In genomic region chr6:74343804-74344203, GRCh38 we compare ENCODE assay signal across 13 cellular contexts.
DNase-seq lines count a peak whose midpoint lies in the region; ATAC-seq and TF ChIP-seq lines count a peak whose summit lies in the region.
"Had no signal": no experiment of that assay in that cellular context is flagged by ENCODE, and none has a peak within 500 bp of the region (broad histone marks: within the 10 kb centered on the region; RNA-seq: fewer than 3 reads in every experiment).

No MANE protein-coding gene starts in this region.

- H3K4me3 Mint-ChIP-seq in natural killer cell = no peak overlapping the region
- H3K4me3 Mint-ChIP-seq: activated naive CD8-positive, alpha-beta T cell treated with anti-CD3 and anti-CD28 coated beads, Interleukin-2, amount 50 U/mL, for 24 hours; B cell; T-helper 1 cell treated with Interleukin-12 subunit alpha and Interleukin-12 subunit beta and Interleukin-4 antibody, amounts not matched to agents 30 μg/mL and 1 μg/mL, for 36 hours had no signal

- no peak overlapping the region for H3K4me3 ChIP-seq in cardiac muscle cell
- H3K4me3 ChIP-seq in heart left ventricle = no peak overlapping the region
- H3K4me3 ChIP-seq in fibroblast of pulmonary artery (replicated peaks; ENCODE audit: low read depth, low read length) = no peak overlapping the region

- WGBS in heart left ventricle, 4 donors = 76 to 81% (median 79%) methylated on average over 3 of the region's 3 CpGs

- no peaks in the 10 kb centered on the region for H3K4me1 ChIP-seq in cardiac muscle cell (ENCODE audit: low read depth)
- H3K4me1 ChIP-seq in heart left ventricle = peaks cover 0 to 9% (median 0%) of the 10 kb centered on the region in 12 donors
- H3K4me1 ChIP-seq: parathyroid adenoma had no signal

- ATAC-seq in heart left ventricle = no peak
- no peak for ATAC-seq in natural killer cell
- no peak for ATAC-seq in GM21528 (IDR thresholded peaks at IDR 0.05; ENCODE audit: low FRiP score, unreplicated experiment)
- ATAC-seq: activated naive CD8-positive, alpha-beta T cell treated with anti-CD3 and anti-CD28 coated beads, Interleukin-2, amount 50 U/mL, for 24 hours had no signal

- DNase-seq in cardiac muscle cell (ENCODE audit: low read depth in 1 of 2, low spot score in 1 of 2) = peak in 1 of 2 donors; percentile 29
- DNase-seq in heart left ventricle = no peak
- DNase-seq in RKO (ENCODE audit: low spot score) = peak; percentile 2
- DNase-seq in fibroblast of pulmonary artery (ENCODE audit: low read depth) = peak; percentile 37
- DNase-seq in natural killer cell = no peak
- no peak for DNase-seq in cerebellar cortex (ENCODE audit: low spot score)
- no peak for DNase-seq in foreskin melanocyte
- DNase-seq: activated naive CD8-positive, alpha-beta T cell treated with anti-CD3 and anti-CD28 coated beads, Interleukin-2, amount 50 U/mL, for 24 hours; NCI-H2227 treated with DMSO at 0.1 percent for 48 hours had no signal

- H3K9me3 ChIP-seq in cardiac muscle cell (ENCODE audit: low read depth) (no peaks in the 10 kb centered on the region), heart left ventricle (peaks cover 0 to 3% (median 0%) of the 10 kb centered on the region in 12 donors)

- peak; percentile 30 for TF ChIP-seq CTCF in cardiac muscle cell (IDR thresholded peaks at IDR 0.05; ENCODE audit: low read depth, low read length)
- TF ChIP-seq CTCF in heart left ventricle (IDR thresholded peaks at IDR 0.05) = peak in 3 of 12 donors; percentile 26
- peak; percentile 36 for TF ChIP-seq CTCF in fibroblast of pulmonary artery (IDR thresholded peaks at IDR 0.05; ENCODE audit: low read length, missing control alignments)
- no peak for TF ChIP-seq CTCF in natural killer cell (IDR thresholded peaks at IDR 0.05)

- no peaks in the 10 kb centered on the region for H3K36me3 Mint-ChIP-seq in natural killer cell

- H3K9me3 Mint-ChIP-seq in natural killer cell = peaks cover 12 to 18% of the 10 kb centered on the region in 2 donors
- H3K9me3 Mint-ChIP-seq: activated naive CD8-positive, alpha-beta T cell treated with anti-CD3 and anti-CD28 coated beads, Interleukin-2, amount 50 U/mL, for 24 hours; T-helper 1 cell treated with Interleukin-12 subunit alpha and Interleukin-12 subunit beta and Interleukin-4 antibody, amounts not matched to agents 30 μg/mL and 1 μg/mL, for 36 hours had no signal

- H3K27ac ChIP-seq in cardiac muscle cell = no peak overlapping the region
- no peak overlapping the region for H3K27ac ChIP-seq in heart left ventricle
- H3K27ac ChIP-seq: parathyroid adenoma had no signal

- H3K27me3 ChIP-seq in cardiac muscle cell (no peaks in the 10 kb centered on the region), heart left ventricle (no peaks in the 10 kb centered on the region)

- intact Hi-C loops in heart left ventricle (cut with DNase I) (loop anchor here in 1 of 10 donors (10.0 kb wide), 1 partner anchor 861 kb away; the partner anchor contains the start of gene COL12A1), natural killer cell (cut with micrococcal nuclease) (no loop called here)

- H3K4me1 Mint-ChIP-seq in natural killer cell = no peaks in the 10 kb centered on the region
- H3K4me1 Mint-ChIP-seq: activated naive CD8-positive, alpha-beta T cell treated with anti-CD3 and anti-CD28 coated beads, Interleukin-2, amount 50 U/mL, for 24 hours; B cell had no signal

- H3K36me3 ChIP-seq in cardiac muscle cell (no peaks in the 10 kb centered on the region), heart left ventricle (no peaks in the 10 kb centered on the region)

- no peaks in the 10 kb centered on the region for H3K27me3 Mint-ChIP-seq in natural killer cell (ENCODE audit: low read depth in 2 of 2)
- H3K27me3 Mint-ChIP-seq: activated naive CD8-positive, alpha-beta T cell treated with anti-CD3 and anti-CD28 coated beads, Interleukin-2, amount 50 U/mL, for 24 hours; B cell had no signal

- no peak overlapping the region for H3K27ac Mint-ChIP-seq in natural killer cell
- H3K27ac Mint-ChIP-seq: activated naive CD8-positive, alpha-beta T cell treated with anti-CD3 and anti-CD28 coated beads, Interleukin-2, amount 50 U/mL, for 24 hours; B cell; T-helper 1 cell treated with Interleukin-12 subunit alpha and Interleukin-12 subunit beta and Interleukin-4 antibody, amounts not matched to agents 30 μg/mL and 1 μg/mL, for 36 hours had no signal

- TF ChIP-seq POLR2A in heart left ventricle (IDR thresholded peaks at IDR 0.05) = no peak

Comparison
In these comparisons a context has a peak if more than half of its experiments do, and no peak if none do; other contexts are left out.
1. DNase-seq: peak in RKO (single experiment) and fibroblast of pulmonary artery (single experiment); none in heart left ventricle (0 of 5), natural killer cell (single experiment), cerebellar cortex (single experiment) and foreskin melanocyte (single experiment).